ENCODE assay signal across 1 cellular context in genomic region chr22:27113211-27114030, GRCh38.
TF ChIP-seq lines count a peak whose summit lies in the region.

No MANE protein-coding gene starts in this region.

TF ChIP-seq in HepG2, 621 proteins besides CTCF, POLR2A, EP300 and RAD21 (continued from another document and continues in another):
- TF ChIP-seq SNAPC4 (CRISPR knock-in tag; IDR thresholded peaks at IDR 0.05) = no peak
- TF ChIP-seq ZBTB21 (CRISPR knock-in tag; IDR thresholded peaks at IDR 0.05) = no peak
- no peak for TF ChIP-seq HES4 (CRISPR knock-in tag; IDR thresholded peaks at IDR 0.05; ENCODE audit: borderline replicate concordance)
- peak; percentile 79; the same call in 1 of the 2 replicates for TF ChIP-seq ZNF7 (CRISPR knock-in tag; IDR thresholded peaks at IDR 0.05)
- no peak for TF ChIP-seq HOXA3 (CRISPR knock-in tag; IDR thresholded peaks at IDR 0.05)
- TF ChIP-seq SATB2 (CRISPR knock-in tag; IDR thresholded peaks at IDR 0.05) = no peak
- no peak for TF ChIP-seq NR2F2 (IDR thresholded peaks at IDR 0.05; ENCODE audit: borderline replicate concordance, low read depth)
- no peak for TF ChIP-seq HIC2 (CRISPR knock-in tag; IDR thresholded peaks at IDR 0.05; ENCODE audit: low read depth)
- no peak for TF ChIP-seq CC2D1A (CRISPR knock-in tag; IDR thresholded peaks at IDR 0.05)
- peak; percentile 49; the same call in 1 of the 2 replicates for TF ChIP-seq GABPB1 (CRISPR knock-in tag; IDR thresholded peaks at IDR 0.05)
- TF ChIP-seq ZBTB14 (CRISPR knock-in tag; IDR thresholded peaks at IDR 0.05) = no peak
- no peak for TF ChIP-seq ZBTB25 (CRISPR knock-in tag; IDR thresholded peaks at IDR 0.05)
- peak; percentile 73; the same call in 1 of the 2 replicates for TF ChIP-seq JUND (CRISPR knock-in tag; IDR thresholded peaks at IDR 0.05)
- TF ChIP-seq NFATC3 (CRISPR knock-in tag; IDR thresholded peaks at IDR 0.05) = no peak
- no peak for TF ChIP-seq REST (IDR thresholded peaks at IDR 0.05; ENCODE audit: borderline replicate concordance in 1 of 2, low read depth in 1 of 2, low read length in 2 of 2)
- no peak for TF ChIP-seq NCOR1 (IDR thresholded peaks at IDR 0.05; ENCODE audit: borderline replicate concordance, low read length)
- TF ChIP-seq ZNF160 (CRISPR knock-in tag; IDR thresholded peaks at IDR 0.05) = no peak
- no peak for TF ChIP-seq IRF1 (CRISPR knock-in tag; IDR thresholded peaks at IDR 0.05; ENCODE audit: low read depth)
- peak; percentile 98 for TF ChIP-seq FOSL2 (CRISPR knock-in tag; IDR thresholded peaks at IDR 0.05)
- TF ChIP-seq TCF7L2 (IDR thresholded peaks at IDR 0.05; ENCODE audit: low read depth, low read length) = no peak
- no peak for TF ChIP-seq ZNF577 (CRISPR knock-in tag; IDR thresholded peaks at IDR 0.05; ENCODE audit: borderline replicate concordance, low read depth)
- TF ChIP-seq RBM22 (optimal IDR thresholded peaks at IDR 0.05; ENCODE audit: low read length) = no peak
- TF ChIP-seq IKZF5 (CRISPR knock-in tag; IDR thresholded peaks at IDR 0.05) = no peak
- TF ChIP-seq ZNF558 (CRISPR knock-in tag; IDR thresholded peaks at IDR 0.05; ENCODE audit: borderline replicate concordance) = no peak
- TF ChIP-seq ZBTB10 (CRISPR knock-in tag; IDR thresholded peaks at IDR 0.05; ENCODE audit: borderline replicate concordance) = no peak
- TF ChIP-seq HOMEZ (CRISPR knock-in tag; IDR thresholded peaks at IDR 0.05; ENCODE audit: low read depth) = no peak
- no peak for TF ChIP-seq AKNA (CRISPR knock-in tag; IDR thresholded peaks at IDR 0.05; ENCODE audit: borderline replicate concordance)
- TF ChIP-seq KLF9 (CRISPR knock-in tag; IDR thresholded peaks at IDR 0.05; ENCODE audit: low read depth) = no peak
- TF ChIP-seq TOPORS (CRISPR knock-in tag; IDR thresholded peaks at IDR 0.05) = no peak
- no peak for TF ChIP-seq ZNF547 (CRISPR knock-in tag; IDR thresholded peaks at IDR 0.05)
- TF ChIP-seq ZNF501 (CRISPR knock-in tag; IDR thresholded peaks at IDR 0.05) = no peak
